ENCODE assay signal across 8 cellular contexts in the genomic region with DNA sequence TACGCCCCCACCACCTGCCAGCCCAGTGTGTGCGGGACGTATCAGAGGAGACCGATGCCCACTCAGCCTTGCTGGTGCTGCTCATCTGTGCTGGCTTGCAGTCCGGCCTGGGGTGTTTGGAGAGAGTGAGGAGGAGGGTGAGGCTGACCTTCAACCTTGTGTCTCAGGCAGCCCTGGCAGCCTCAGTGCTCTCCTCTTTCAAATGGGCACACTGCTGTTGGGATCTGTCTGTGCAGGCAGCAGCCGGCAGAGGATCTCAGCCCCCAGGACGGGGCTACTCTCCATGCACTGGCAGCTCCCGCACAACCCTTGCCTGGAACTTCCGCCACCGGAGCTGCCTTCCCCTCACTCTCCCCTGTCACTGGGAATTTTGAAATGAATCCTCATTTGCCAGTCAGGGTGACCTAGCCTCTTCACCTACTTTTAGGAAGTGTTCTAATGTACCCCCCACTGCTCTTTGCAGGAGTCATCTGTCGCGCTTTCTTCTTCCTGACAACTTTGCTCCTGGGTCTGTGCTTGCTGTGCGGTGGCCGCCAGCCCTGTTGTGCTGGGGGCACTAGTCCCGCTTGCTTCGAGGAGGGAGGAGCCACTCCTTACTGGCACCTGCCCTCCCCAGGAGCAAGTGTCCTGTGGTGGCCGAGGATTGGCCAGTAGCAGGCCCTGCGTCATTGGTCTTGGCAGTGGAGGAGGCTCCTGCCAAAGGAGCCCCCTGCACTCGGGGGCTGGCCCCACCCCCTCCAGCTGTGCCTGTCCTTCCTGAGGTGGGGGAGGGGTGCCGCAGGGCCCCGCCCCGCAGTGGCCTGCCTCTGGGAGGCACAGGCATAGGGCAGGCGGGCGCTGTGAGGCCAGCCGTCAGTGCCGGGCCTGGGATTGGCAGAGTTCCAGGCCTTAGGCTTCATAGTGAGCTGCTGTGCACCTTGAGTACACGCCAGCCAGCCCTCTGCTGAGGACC. TPM values are rescaled to one million over a fixed set of nuclear protein-coding genes. Genes with fewer than 3 reads are reported as not detected.
DNase-seq lines count a peak whose midpoint lies in the region; ATAC-seq and TF ChIP-seq lines count a peak whose summit lies in the region.

No MANE protein-coding gene starts in this region.

- H3K79me2 ChIP-seq in H9 (ENCODE audit: insufficient read depth, low read length) = peaks cover 51% of the 10 kb centered on the region; the same call in 1 of the 2 replicates

- no peak overlapping the region for H2BK5ac ChIP-seq in H9 (ENCODE audit: insufficient read length, low read length)

- H3K27ac Mint-ChIP-seq in H9 = peak overlapping the region; percentile 70 to 99 (median 96)

- peaks cover 7 to 14% of the 10 kb centered on the region in 2 experiments for H3K9me3 Mint-ChIP-seq in H9

- H2BK120ac ChIP-seq in H9 (ENCODE audit: low read depth, low read length, poor library complexity, severe bottlenecking) = no peak overlapping the region

- H3K79me1 ChIP-seq in H9 (ENCODE audit: insufficient read depth, low read depth, low read length, poor library complexity, severe bottlenecking) = peaks cover 3% of the 10 kb centered on the region

- peaks cover 20 to 30% (median 24%) of the 10 kb centered on the region in 3 experiments for H3K36me3 Mint-ChIP-seq in H9 (ENCODE audit: insufficient read depth in 1 of 3, low read depth in 3 of 3)

- peaks cover 41% of the 10 kb centered on the region for H3K36me3 ChIP-seq in NT2/D1 (ENCODE audit: insufficient read depth, insufficient read length, low read length)
- H3K36me3 ChIP-seq in lower lobe of right lung = peaks cover 22% of the 10 kb centered on the region
- H3K36me3 ChIP-seq in thymus (ENCODE audit: control insufficient read depth, insufficient read depth) = peaks cover 27% of the 10 kb centered on the region

- peaks cover 71 to 72% of the 10 kb centered on the region in 2 experiments for H3K4me1 Mint-ChIP-seq in H9

- H4K20me1 ChIP-seq in H9 (ENCODE audit: control insufficient read depth, insufficient read depth, insufficient read length) = peaks cover 2% of the 10 kb centered on the region

- peak overlapping the region; percentile 34 for H3K4me2 ChIP-seq in H9 (ENCODE audit: insufficient read depth, insufficient read length, low read length)

- H3K4me1 ChIP-seq in H9 (ENCODE audit: insufficient read depth, low read length) = peaks cover 20% of the 10 kb centered on the region
- peaks cover 56% of the 10 kb centered on the region for H3K4me1 ChIP-seq in NT2/D1 (ENCODE audit: insufficient read depth, insufficient read length)
- H3K4me1 ChIP-seq in lower lobe of right lung = peaks cover 84% of the 10 kb centered on the region
- H3K4me1 ChIP-seq in thymus (ENCODE audit: control insufficient read depth, insufficient read depth, low read length) = peaks cover 54% of the 10 kb centered on the region

- no peak overlapping the region for H3K56ac ChIP-seq in H9 (ENCODE audit: insufficient read length, low read depth, low read length)

- intact Hi-C loops in lower lobe of right lung (cut with DNase I) = no loop called here

- H3K4me3 ChIP-seq in NT2/D1 (ENCODE audit: insufficient read length, low read depth) = no peak overlapping the region
- H3K4me3 ChIP-seq in lower lobe of right lung = peak overlapping the region; percentile 17
- H3K4me3 ChIP-seq in thymus (ENCODE audit: low read length) = peak overlapping the region; percentile 18

- peak; percentile 50 to 59 for ATAC-seq in lower lobe of right lung
- ATAC-seq in HG02571 (IDR thresholded peaks at IDR 0.05; ENCODE audit: unreplicated experiment) = no peak
- ATAC-seq in GM21619 (IDR thresholded peaks at IDR 0.05; ENCODE audit: unreplicated experiment) = no peak
- no peak for ATAC-seq in GM18519 (IDR thresholded peaks at IDR 0.05; ENCODE audit: low FRiP score, unreplicated experiment)

- no peak overlapping the region for H2BK15ac ChIP-seq in H9 (ENCODE audit: low read depth, low read length)

- no peak overlapping the region for H2BK20ac ChIP-seq in H9 (ENCODE audit: low read depth, low read length, poor library complexity, severe bottlenecking)

- no peak overlapping the region for H3K23ac ChIP-seq in H9 (ENCODE audit: insufficient read length, low read depth, low read length)

- H3K9ac ChIP-seq in H9 (ENCODE audit: extremely low read depth, insufficient read length, low read length) (no peak overlapping the region), NT2/D1 (ENCODE audit: insufficient read length, low read depth) (peak overlapping the region; percentile 80)

- 0 out of 2 replicates have a peak overlapping the region, but pooled peaks have one; percentile 19 for H3K14ac ChIP-seq in H9 (ENCODE audit: insufficient read depth, low read length)

- H2BK12ac ChIP-seq in H9 (ENCODE audit: insufficient read length, low read depth, low read length) = no peak overlapping the region

- H3K27me3 ChIP-seq in H9 (ENCODE audit: insufficient read depth, low read length) (no peaks in the 10 kb centered on the region), NT2/D1 (ENCODE audit: insufficient read depth, insufficient read length) (no peaks in the 10 kb centered on the region), lower lobe of right lung (ENCODE audit: low read depth) (no peaks in the 10 kb centered on the region), thymus (ENCODE audit: control insufficient read depth, insufficient read depth) (no peaks in the 10 kb centered on the region)

- no peaks in the 10 kb centered on the region for H3K23me2 ChIP-seq in H9 (ENCODE audit: insufficient read length, low read depth, low read length, poor library complexity, severe bottlenecking)

- H2AFZ ChIP-seq in H9 (ENCODE audit: low read length) = no peak overlapping the region

- TF ChIP-seq CTCF in H9 (conservative IDR thresholded peaks at IDR 0.05) (no peak), lower lobe of right lung (IDR thresholded peaks at IDR 0.05) (no peak)

- no CpG with 5 or more reads among the region's 27 CpGs for WGBS in H9 (ENCODE audit: extremely low coverage, insufficient read length, low lambda C conversion rate)
- WGBS in thymus = 44% methylated on average over 27 of the region's 27 CpGs

- H3K27ac ChIP-seq in H9 (ENCODE audit: insufficient read length, low read depth, low read length) = peak overlapping the region; percentile 0
- H3K27ac ChIP-seq in lower lobe of right lung = peak overlapping the region; percentile 85
- H3K27ac ChIP-seq in thymus (ENCODE audit: low read depth) = peak overlapping the region; percentile 95

- H2AK5ac ChIP-seq in H9 (ENCODE audit: insufficient read length, low read length) = no peak overlapping the region

- H4K5ac ChIP-seq in H9 (ENCODE audit: insufficient read length, low read depth, low read length) = no peak overlapping the region

- H3K4ac ChIP-seq in H9 (ENCODE audit: low read depth, low read length) = no peak overlapping the region

- no peak overlapping the region for H4K91ac ChIP-seq in H9 (ENCODE audit: insufficient read length, low read depth, low read length)

- peaks cover 2% of the 10 kb centered on the region for H3K27me3 Mint-ChIP-seq in H9 (ENCODE audit: low read depth)

- peak; percentile 97 for DNase-seq in H9
- no peak for DNase-seq in NT2/D1 (ENCODE audit: low read depth, low spot score)
- DNase-seq in dermis blood vessel endothelial cell = peak; percentile 69
- DNase-seq in lower lobe of right lung = peak; percentile 76

- peak overlapping the region; percentile 28 for H3K18ac ChIP-seq in H9 (ENCODE audit: insufficient read length, low read depth, low read length)

- no peak overlapping the region for H4K8ac ChIP-seq in H9 (replicated peaks; ENCODE audit: insufficient read length, low read depth, low read length)

- H3K4me3 Mint-ChIP-seq in H9 = peak overlapping the region; percentile 46 to 70

- H3T11ph ChIP-seq in H9 (ENCODE audit: low read length) = no peak overlapping the region

- H3K9me3 ChIP-seq in H9 (ENCODE audit: control insufficient read depth, low read depth, low read length) (peaks cover 6% of the 10 kb centered on the region), NT2/D1 (ENCODE audit: insufficient read depth, low read length) (peaks cover 8% of the 10 kb centered on the region), lower lobe of right lung (no peaks in the 10 kb centered on the region), thymus (ENCODE audit: control insufficient read depth) (peaks cover 7% of the 10 kb centered on the region)

RNA-seq across cellular contexts. Expression of a gene that starts 53.4 kb away (rescaled TPM):
- total RNA-seq in H9 (2021) (2.6 and 2.8 TPM in 2 replicates), dermis blood vessel endothelial cell (0.68 and 1.4 TPM in 2 replicates), lower lobe of right lung (2.9 TPM)
- polyA plus RNA-seq in thymus = 3.0 TPM

RNA-seq across cellular contexts. Expression of a gene that starts 54.1 kb away (rescaled TPM):
- total RNA-seq in H9 (2021) (489 and 509 TPM in 2 replicates), dermis blood vessel endothelial cell (95.3 and 191 TPM in 2 replicates), lower lobe of right lung (218 TPM)
- polyA plus RNA-seq in thymus = 219 TPM

RNA-seq across cellular contexts. Expression of a gene that starts 56.5 kb away (rescaled TPM):
- total RNA-seq in H9 (2021) (189 and 198 TPM in 2 replicates), dermis blood vessel endothelial cell (47.0 and 104 TPM in 2 replicates), lower lobe of right lung (84.0 TPM)
- 20.9 TPM for polyA plus RNA-seq in thymus

Comparison
In these comparisons a context has a peak if more than half of its experiments do, and no peak if none do; other contexts are left out.
1. H3K27ac ChIP-seq: peak in every context shown above with its lines; median percentile 95 in thymus; 85 in lower lobe of right lung; 0 in H9.
2. ATAC-seq: peak in lower lobe of right lung (2 of 2); none in HG02571 (single experiment), GM21619 (single experiment) and GM18519 (single experiment).